Comparison of ENCODE assay signal across 17 cellular contexts in genomic region chr10:100646033-100646432, GRCh38.
DNase-seq lines count a peak whose midpoint lies in the region; ATAC-seq and TF ChIP-seq lines count a peak whose summit lies in the region.
"Had no signal": no experiment of that assay in that cellular context is flagged by ENCODE, and none has a peak within 500 bp of the region (broad histone marks: within the 10 kb centered on the region; RNA-seq: fewer than 3 reads in every experiment).

No MANE protein-coding gene starts in this region.

- H3K36me3 Mint-ChIP-seq in activated CD4-positive, alpha-beta T cell treated with anti-CD3 and anti-CD28 coated beads, Interleukin-2, amount 10 ng/mL, durations not matched to agents 24 days and 14 days (ENCODE audit: low read depth): no peaks in the 10 kb centered on the region
- H3K36me3 Mint-ChIP-seq: CD14-positive monocyte; CD4-positive, alpha-beta memory T cell; IgD-negative memory B cell had no signal

- no peaks in the 10 kb centered on the region for H3K9me3 ChIP-seq in OCI-LY7 (ENCODE audit: low read length)
- H3K9me3 ChIP-seq: BLaER1 had no signal

- no peak for TF ChIP-seq CTCF in OCI-LY7 (conservative IDR thresholded peaks at IDR 0.05; ENCODE audit: low read length)

- intact Hi-C loops in OCI-LY7 (cut with micrococcal nuclease; ENCODE audit: unreplicated experiment) (no loop called here), cardiac septum (cut with DNase I) (no loop called here)
- intact Hi-C loops in activated CD4-positive, alpha-beta T cell treated with anti-CD3 and anti-CD28 coated beads, Interleukin-2, amount 10 ng/mL, durations not matched to agents 24 days and 14 days (cut with micrococcal nuclease): no loop called here

- H3K79me2 ChIP-seq in OCI-LY7 (ENCODE audit: insufficient read depth, low read depth, low read length): no peaks in the 10 kb centered on the region

- no TSS peak for BruUV-seq in OCI-LY7 (replicated peaks; lab: Mats Ljungman, UMichigan)

- H3K4me1 Mint-ChIP-seq in activated CD4-positive, alpha-beta T cell treated with anti-CD3 and anti-CD28 coated beads, Interleukin-2, amount 10 ng/mL, durations not matched to agents 24 days and 14 days: peaks cover 2% of the 10 kb centered on the region
- H3K4me1 Mint-ChIP-seq: CD14-positive monocyte; CD4-positive, alpha-beta memory T cell had no signal

- H3K4me3 ChIP-seq in H7 (ENCODE audit: insufficient read depth, low read depth, low read length) (no peak overlapping the region), OCI-LY7 (ENCODE audit: low read depth, low read length, poor library complexity, severe bottlenecking) (no peak overlapping the region)
- H3K4me3 ChIP-seq: BLaER1 had no signal

- DNase-seq in H7 (peak; percentile 74), OCI-LY7 (ENCODE audit: low spot score) (peak; percentile 10), left kidney (ENCODE audit: low read depth, low spot score) (peak; percentile 84), cardiac septum (ENCODE audit: low spot score) (no peak)
- no peak for DNase-seq in activated CD4-positive, alpha-beta T cell treated with anti-CD3 and anti-CD28 coated beads, Interleukin-2, amount 10 ng/mL, durations not matched to agents 24 days and 14 days
- DNase-seq in stimulated activated CD4-positive, alpha-beta T cell treated with anti-CD3 and anti-CD28 coated beads, Interleukin-2, amount 100 ng/mL, for 48 hours: no peak
- DNase-seq: 8988T; CD4-positive, alpha-beta memory T cell; DMS153; DMS79; GDM1; HCEC 1CT had no signal

- H3K4me3 Mint-ChIP-seq in activated CD4-positive, alpha-beta T cell treated with anti-CD3 and anti-CD28 coated beads, Interleukin-2, amount 10 ng/mL, durations not matched to agents 24 days and 14 days: no peak overlapping the region
- H3K4me3 Mint-ChIP-seq: CD4-positive, alpha-beta memory T cell; IgD-negative memory B cell had no signal

- no peaks in the 10 kb centered on the region for H3K9me2 ChIP-seq in OCI-LY7 (ENCODE audit: insufficient read depth, low read length)

- H3K27me3 ChIP-seq in H7 (ENCODE audit: control insufficient read depth, insufficient read depth, low read length): peaks cover 1% of the 10 kb centered on the region
- H3K27me3 ChIP-seq: BLaER1 had no signal

- H3K4me1 ChIP-seq in OCI-LY7 (ENCODE audit: insufficient read depth, low read length, poor library complexity, severe bottlenecking): no peaks in the 10 kb centered on the region
- H3K4me1 ChIP-seq: BLaER1 had no signal

- no peak overlapping the region for H3K27ac ChIP-seq in OCI-LY7 (ENCODE audit: low read depth, low read length, poor library complexity, severe bottlenecking)
- H3K27ac ChIP-seq: BLaER1 had no signal

- CTCF ChIA-PET in OCI-LY7 (lab: Charles Lee; ENCODE audit: unreplicated experiment): no interaction called here

- H3K27me3 Mint-ChIP-seq in activated CD4-positive, alpha-beta T cell treated with anti-CD3 and anti-CD28 coated beads, Interleukin-2, amount 10 ng/mL, durations not matched to agents 24 days and 14 days: peaks cover 60% of the 10 kb centered on the region

- H2AFZ ChIP-seq in OCI-LY7 (ENCODE audit: low read length): no peak overlapping the region

- H4K20me1 ChIP-seq in OCI-LY7 (ENCODE audit: insufficient read depth, low read length): no peaks in the 10 kb centered on the region
- H4K20me1 ChIP-seq: BLaER1 had no signal

- H3K9me3 Mint-ChIP-seq in activated CD4-positive, alpha-beta T cell treated with anti-CD3 and anti-CD28 coated beads, Interleukin-2, amount 10 ng/mL, durations not matched to agents 24 days and 14 days: no peaks in the 10 kb centered on the region

- H3K36me3 ChIP-seq in H7 (replicated peaks; ENCODE audit: control insufficient read depth, insufficient read depth, low read length): no peaks in the 10 kb centered on the region
- H3K36me3 ChIP-seq in OCI-LY7 (ENCODE audit: insufficient read depth, low read length): no peaks in the 10 kb centered on the region
- H3K36me3 ChIP-seq: BLaER1 had no signal

- no peak overlapping the region for H3K4me2 ChIP-seq in OCI-LY7 (ENCODE audit: low read length)
- H3K4me2 ChIP-seq: BLaER1 had no signal

- no peak for ATAC-seq in activated CD4-positive, CD25-positive, alpha-beta regulatory T cell treated with anti-CD3 and anti-CD28 coated beads, Interleukin-2, amount 50 U/mL, for 24 hours
- ATAC-seq: HepG2 had no signal

- H3K27ac Mint-ChIP-seq in activated CD4-positive, alpha-beta T cell treated with anti-CD3 and anti-CD28 coated beads, Interleukin-2, amount 10 ng/mL, durations not matched to agents 24 days and 14 days: no peak overlapping the region
- H3K27ac Mint-ChIP-seq: CD14-positive monocyte; CD4-positive, alpha-beta memory T cell had no signal

- POLR2A ChIA-PET in OCI-LY7 (lab: Charles Lee): interaction anchor here (0.6 kb wide), 1 partner anchor 1237 kb away, joined by 3 read pairs; no protein-coding TSS in a partner anchor

Comparison
In these comparisons a context has a peak if more than half of its experiments do, and no peak if none do; other contexts are left out.
1. DNase-seq: peak in H7 (single experiment), OCI-LY7 (single experiment) and left kidney (single experiment); none in activated CD4-positive, alpha-beta T cell treated with anti-CD3 and anti-CD28 coated beads, Interleukin-2, amount 10 ng/mL, durations not matched to agents 24 days and 14 days (single experiment), stimulated activated CD4-positive, alpha-beta T cell treated with anti-CD3 and anti-CD28 coated beads, Interleukin-2, amount 100 ng/mL, for 48 hours (0 of 2) and cardiac septum (single experiment).